In genomic region chr15:78200276-78200930, GRCh38 we compare ENCODE assay signal across 27 cellular contexts. TPM values are rescaled to one million over a fixed set of nuclear protein-coding genes. Genes with fewer than 3 reads are reported as not detected.
DNase-seq lines count a peak whose midpoint lies in the region; ATAC-seq, FAIRE-seq and TF ChIP-seq lines count a peak whose summit lies in the region.
"Had no signal": no experiment of that assay in that cellular context is flagged by ENCODE, and none has a peak within 500 bp of the region (broad histone marks: within the 10 kb centered on the region; RNA-seq: fewer than 3 reads in every experiment).

No MANE protein-coding gene starts in this region.

- peak overlapping the region; percentile 37; the same call in 1 of the 2 replicates for H4K8ac ChIP-seq in H1 (ENCODE audit: extremely low read depth, insufficient read depth, low read length)

- no peak overlapping the region for H4K5ac ChIP-seq in H1 (ENCODE audit: insufficient read length, low read depth, low read length)

- no peak for ATAC-seq in HG02571 (IDR thresholded peaks at IDR 0.05; ENCODE audit: unreplicated experiment)
- ATAC-seq: HCT116 had no signal

- H2AFZ ChIP-seq in H1 (ENCODE audit: low read length) = no peak overlapping the region
- H2AFZ ChIP-seq: PC-9 had no signal

- no peak overlapping the region for H3K9ac ChIP-seq in H1 (replicated peaks in 1 of 4; ENCODE audit: extremely low read depth in 1 of 4, low read depth in 3 of 4, low read length in 3 of 4)
- H3K9ac ChIP-seq: KMS-11 had no signal

- H3K36me3 ChIP-seq in H1 (ENCODE audit: control insufficient read depth in 2 of 4, insufficient read depth in 4 of 4, low read length in 3 of 4) (no peaks in the 10 kb centered on the region), testis (ENCODE audit: low read depth, missing control alignments) (no peaks in the 10 kb centered on the region)

- H3K4me1 ChIP-seq in H1 (replicated peaks in 1 of 4; ENCODE audit: control insufficient read depth in 3 of 4, insufficient read depth in 4 of 4, low read length in 3 of 4) (no peaks in the 10 kb centered on the region), testis (peaks cover 29% of the 10 kb centered on the region)

- no peak overlapping the region for H2BK20ac ChIP-seq in H1 (ENCODE audit: low read length)

- no peak overlapping the region for H2BK120ac ChIP-seq in H1 (replicated peaks; ENCODE audit: low read depth, low read length)

- H3K4me2 ChIP-seq in H1 (ENCODE audit: insufficient read depth in 1 of 2, low read depth in 2 of 2, low read length in 2 of 2) = no peak overlapping the region
- H3K4me2 ChIP-seq: KMS-11, PC-9 had no signal

- H3K27ac Mint-ChIP-seq in activated CD4-positive, alpha-beta T cell treated with anti-CD3 and anti-CD28 coated beads, Interleukin-2, amount 10 ng/mL, durations not matched to agents 7 days and 5 days = no peak overlapping the region

- DNase-seq in activated CD4-positive, alpha-beta T cell treated with anti-CD3 and anti-CD28 coated beads, Interleukin-2, amount 10 ng/mL, durations not matched to agents 7 days and 5 days = peak; percentile 4
- DNase-seq in activated CD4-positive, alpha-beta T cell treated with anti-CD3 and anti-CD28 coated beads for 48 hours = no peak
- DNase-seq in D341Med (ENCODE audit: low spot score) (peak; percentile 7), H1 (ENCODE audit: low read depth in 1 of 2, low spot score in 2 of 2) (peak in 1 of 2 experiments; percentile 37), testis (peak; percentile 11)
- DNase-seq in stimulated activated CD4-positive, alpha-beta T cell treated with anti-CD3 and anti-CD28 coated beads, Interleukin-15, amount 100 ng/mL, for 24 hours = no peak
- DNase-seq: Calu3; CD8-positive, alpha-beta memory T cell; DMS53; GDM1; GOT3; NCI-H1105; NCI-H146; NCI-H2029; NCI-H226; NCI-H510A treated with DMSO at 0.1 percent for 48 hours; NCI-H748 treated with DMSO at 0.1 percent for 48 hours; PC-9 had no signal

- no peak overlapping the region for H3K4me3 Mint-ChIP-seq in activated CD4-positive, alpha-beta T cell treated with anti-CD3 and anti-CD28 coated beads, Interleukin-2, amount 10 ng/mL, durations not matched to agents 7 days and 5 days
- H3K4me3 Mint-ChIP-seq: CD8-positive, alpha-beta memory T cell had no signal

- no peak overlapping the region for H3K18ac ChIP-seq in H1 (ENCODE audit: extremely low read depth, low read length)

- H3K9me3 ChIP-seq in H1 (ENCODE audit: insufficient read depth in 2 of 2, low read depth in 1 of 2, low read length in 1 of 2) (no peaks in the 10 kb centered on the region), testis (no peaks in the 10 kb centered on the region)

- H3K36me3 Mint-ChIP-seq in activated CD4-positive, alpha-beta T cell treated with anti-CD3 and anti-CD28 coated beads, Interleukin-2, amount 10 ng/mL, durations not matched to agents 7 days and 5 days (ENCODE audit: low read depth) = no peaks in the 10 kb centered on the region
- H3K36me3 Mint-ChIP-seq: CD8-positive, alpha-beta memory T cell had no signal

- H3K23ac ChIP-seq in H1 (ENCODE audit: insufficient read length) = no peak overlapping the region

- H3K14ac ChIP-seq in H1 (ENCODE audit: insufficient read length) = no peak overlapping the region

- H2BK5ac ChIP-seq in H1 (ENCODE audit: low read depth, low read length) = no peak overlapping the region

- H3K4ac ChIP-seq in H1 (replicated peaks; ENCODE audit: insufficient read length, low read depth, low read length) = no peak overlapping the region

- no peak for FAIRE-seq in H1 (lab: Jason Lieb, UNC)
- FAIRE-seq: GM18507, HTR-8/SVneo had no signal

- H2BK12ac ChIP-seq in H1 (ENCODE audit: low read depth, low read length) = no peak overlapping the region

- H3K79me2 ChIP-seq in H1 (ENCODE audit: control insufficient read depth in 1 of 2, insufficient read depth in 2 of 2, low read length in 2 of 2) = no peaks in the 10 kb centered on the region

- WGBS in H1 (ENCODE audit: extremely low coverage in 1 of 2, insufficient coverage in 1 of 2, insufficient read length in 1 of 2, insufficient replicate concordance in 2 of 2, low coverage in 1 of 2, low lambda C conversion rate in 2 of 2, missing lambda C conversion rate in 1 of 2), 2 experiments = 93% methylated on average over 10 of the region's 10 CpGs; no CpG with 5 or more reads in 1 of the 2 experiments
- WGBS in testis, 2 donors = 93 to 94% methylated on average over 10 of the region's 10 CpGs

- CTCF ChIA-PET in activated CD4-positive, alpha-beta T cell treated with anti-CD3 and anti-CD28 coated beads, Interleukin-2, amount 10 ng/mL, durations not matched to agents 7 days and 5 days (lab: Charles Lee) = interaction anchor here (3.1 kb wide), 1 partner anchor 69 kb away, joined by 10 read pairs; the partner anchor contains the start of gene CIB2
- CTCF ChIA-PET in H1 (lab: Charles Lee; ENCODE audit: partially characterized antibody) = interaction anchor here (0.9 to 10.9 kb wide), 5 partner anchors 18 to 200 kb away, joined by 3 to 239 read pairs (median 6); no protein-coding TSS in a partner anchor

- no peak overlapping the region for H3K56ac ChIP-seq in H1 (replicated peaks; ENCODE audit: insufficient read length, low read depth, low read length)

- intact Hi-C loops in testis (cut with DNase I; ENCODE audit: low total_unique reads) = no loop called here

- TF ChIP-seq POLR2A in H1 (IDR thresholded peaks at IDR 0.05; ENCODE audit: control extremely low read depth in 1 of 2, low read depth in 2 of 2, low read length in 2 of 2) (no peak), testis (IDR thresholded peaks at IDR 0.05) (no peak)

- H2BK15ac ChIP-seq in H1 (ENCODE audit: low read length) = 0 out of 2 replicates have a peak overlapping the region, but pooled peaks have one; percentile 12

- peaks cover 2% of the 10 kb centered on the region for H3K27me3 Mint-ChIP-seq in activated CD4-positive, alpha-beta T cell treated with anti-CD3 and anti-CD28 coated beads, Interleukin-2, amount 10 ng/mL, durations not matched to agents 7 days and 5 days
- H3K27me3 Mint-ChIP-seq: CD8-positive, alpha-beta memory T cell had no signal

- H4K91ac ChIP-seq in H1 (replicated peaks; ENCODE audit: insufficient read length, low read length) = no peak overlapping the region

- H3K4me3 ChIP-seq in H1 (ENCODE audit: extremely low read depth in 1 of 4, insufficient read depth in 2 of 4, low read depth in 3 of 4, low read length in 4 of 4) = no peak overlapping the region
- no peak overlapping the region for H3K4me3 ChIP-seq in testis
- H3K4me3 ChIP-seq: PC-9 had no signal

- H4K20me1 ChIP-seq in H1 (replicated peaks in 1 of 2; ENCODE audit: control insufficient read depth in 1 of 2, insufficient read depth in 2 of 2, low read length in 2 of 2) = no peaks in the 10 kb centered on the region

- TF ChIP-seq CTCF in H1 (IDR thresholded peaks at IDR 0.05; ENCODE audit: control extremely low read depth in 1 of 3, insufficient read depth in 1 of 3, low read depth in 1 of 3, low read length in 3 of 3) = no peak
- no peak for TF ChIP-seq CTCF in testis (IDR thresholded peaks at IDR 0.05)

- no peaks in the 10 kb centered on the region for H3K9me3 Mint-ChIP-seq in activated CD4-positive, alpha-beta T cell treated with anti-CD3 and anti-CD28 coated beads, Interleukin-2, amount 10 ng/mL, durations not matched to agents 7 days and 5 days
- H3K9me3 Mint-ChIP-seq: CD8-positive, alpha-beta memory T cell had no signal

- H3K27me3 ChIP-seq in H1 (replicated peaks in 1 of 4; ENCODE audit: control insufficient read depth in 3 of 4, extremely low read depth in 1 of 4, insufficient read depth in 3 of 4, low read length in 3 of 4) (no peaks in the 10 kb centered on the region), testis (no peaks in the 10 kb centered on the region)

- no peak overlapping the region for H2AK5ac ChIP-seq in H1 (ENCODE audit: low read depth, low read length)

- no peaks in the 10 kb centered on the region for H3K4me1 Mint-ChIP-seq in activated CD4-positive, alpha-beta T cell treated with anti-CD3 and anti-CD28 coated beads, Interleukin-2, amount 10 ng/mL, durations not matched to agents 7 days and 5 days
- H3K4me1 Mint-ChIP-seq: CD8-positive, alpha-beta memory T cell had no signal

- no peaks in the 10 kb centered on the region for H3K79me1 ChIP-seq in H1 (ENCODE audit: low read depth, low read length)

- no peaks in the 10 kb centered on the region for H3K23me2 ChIP-seq in H1 (ENCODE audit: low read depth, low read length)

- no peak overlapping the region; the same call in 1 of the 2 replicates for H3K27ac ChIP-seq in H1 (ENCODE audit: low read depth, low read length)
- H3K27ac ChIP-seq in testis = no peak overlapping the region
- H3K27ac ChIP-seq: C4-2B, KMS-11, PC-9, RWPE1 had no signal

- no peak for TF ChIP-seq EP300 in H1 (IDR thresholded peaks at IDR 0.05; ENCODE audit: borderline replicate concordance in 1 of 2, low read depth in 2 of 2, low read length in 2 of 2)

- POLR2A ChIA-PET in activated CD4-positive, alpha-beta T cell treated with anti-CD3 and anti-CD28 coated beads, Interleukin-2, amount 10 ng/mL, durations not matched to agents 7 days and 5 days (lab: Charles Lee) = no interaction called here
- POLR2A ChIA-PET in H1 (lab: Charles Lee; ENCODE audit: partially characterized antibody) = no interaction called here

- TF ChIP-seq RAD21 in H1 (IDR thresholded peaks at IDR 0.05 in 1 of 2, conservative IDR thresholded peaks at IDR 0.05 in 1 of 2; ENCODE audit: low read depth in 2 of 2, low read length in 2 of 2) = no peak

RNA-seq across cellular contexts. Expression of gene ACSBG1, which starts 34.0 kb away (rescaled TPM):
- not detected for total RNA-seq in activated CD4-positive, alpha-beta T cell treated with anti-CD3 and anti-CD28 coated beads, Interleukin-2, amount 10 ng/mL, durations not matched to agents 7 days and 5 days
- total RNA-seq in H1 (2021; fragmentation: NEBNext Ultra II Directional; extraction: Animal tissue kit (Norgen Biotek cat#: 25700)) = 6.1 and 7.1 TPM in 2 replicates
- 5.4 and 11.9 TPM in 2 replicates for polyA plus RNA-seq in H1 (2011; rRNA removed)
- 4.9 TPM for polyA plus RNA-seq in H1 (2011; cell fraction: cytosol; rRNA removed)
- polyA plus RNA-seq in H1 (2011; cell fraction: nucleus; rRNA removed) = 14.8 TPM
- 1.7 to 5.5 TPM (median 3.9 TPM) in 4 replicates for polyA plus RNA-seq in H1 (2012, experiment 1 of 2)
- 2.2 TPM for polyA plus RNA-seq in H1 (2012, experiment 2 of 2)
- polyA plus RNA-seq in H1 (2013, experiment 1 of 2) = 1.9 TPM
- polyA plus RNA-seq in H1 (2013, experiment 2 of 2) = 2.1 TPM
- 8.7 and 9.3 TPM in 2 replicates for polyA minus RNA-seq in H1 (2011; rRNA and poly(A)+ RNA removed)
- polyA minus RNA-seq in H1 (2011; cell fraction: cytosol; rRNA and poly(A)+ RNA removed) = 4.8 TPM
- 11.9 TPM for polyA minus RNA-seq in H1 (2011; cell fraction: nucleus; rRNA and poly(A)+ RNA removed)
- total RNA-seq in testis = 10 to 100 TPM; 14.8 to 25.2 TPM
- polyA plus RNA-seq in testis (ENCODE audit: insufficient read depth, low read depth, low replicate concordance) = 12.2 TPM
- total RNA-seq: A172; CD8-positive, alpha-beta memory T cell had no signal
- polyA plus RNA-seq: AG04450 had no signal

RNA-seq across cellular contexts. Expression of gene IDH3A, which starts 51.2 kb away (rescaled TPM):
- 10 to 100 TPM; 65.1 to 71.2 TPM for total RNA-seq in activated CD4-positive, alpha-beta T cell treated with anti-CD3 and anti-CD28 coated beads, Interleukin-2, amount 10 ng/mL, durations not matched to agents 7 days and 5 days
- 36.8 and 41.5 TPM in 2 replicates for total RNA-seq in H1 (2021; fragmentation: NEBNext Ultra II Directional; extraction: Animal tissue kit (Norgen Biotek cat#: 25700))
- polyA plus RNA-seq in H1 (2011; rRNA removed) (15.1 and 23.4 TPM in 2 replicates), testis (ENCODE audit: insufficient read depth, low read depth, low replicate concordance) (88.9 TPM)
- 27.9 TPM for polyA plus RNA-seq in H1 (2011; cell fraction: cytosol; rRNA removed)
- polyA plus RNA-seq in H1 (2011; cell fraction: nucleus; rRNA removed) = 8.5 TPM
- 23.3 to 41.1 TPM (median 25.3 TPM) in 4 replicates for polyA plus RNA-seq in H1 (2012, experiment 1 of 2)
- polyA plus RNA-seq in H1 (2012, experiment 2 of 2) = 2.6 TPM
- polyA plus RNA-seq in H1 (2013, experiment 1 of 2) = 16.8 TPM
- polyA plus RNA-seq in H1 (2013, experiment 2 of 2) = 15.2 TPM
- polyA minus RNA-seq in H1 (2011; rRNA and poly(A)+ RNA removed) = 24.8 and 45.7 TPM in 2 replicates
- 24.2 TPM for polyA minus RNA-seq in H1 (2011; cell fraction: cytosol; rRNA and poly(A)+ RNA removed)
- polyA minus RNA-seq in H1 (2011; cell fraction: nucleus; rRNA and poly(A)+ RNA removed) = 16.6 TPM
- total RNA-seq in testis = 100 to 1,000 TPM; 119 to 120 TPM

Comparison
In these comparisons a context has a peak if more than half of its experiments do, and no peak if none do; other contexts are left out.
1. DNase-seq: peak in activated CD4-positive, alpha-beta T cell treated with anti-CD3 and anti-CD28 coated beads, Interleukin-2, amount 10 ng/mL, durations not matched to agents 7 days and 5 days (single experiment), D341Med (single experiment) and testis (single experiment); none in activated CD4-positive, alpha-beta T cell treated with anti-CD3 and anti-CD28 coated beads for 48 hours (single experiment) and stimulated activated CD4-positive, alpha-beta T cell treated with anti-CD3 and anti-CD28 coated beads, Interleukin-15, amount 100 ng/mL, for 24 hours (single experiment).